Comparison of ENCODE assay signal across 8 cellular contexts in genomic region chr17:55717898-55718735, GRCh38. TPM values are rescaled to one million over a fixed set of nuclear protein-coding genes. Genes with fewer than 3 reads are reported as not detected.
DNase-seq lines count a peak whose midpoint lies in the region; ATAC-seq and TF ChIP-seq lines count a peak whose summit lies in the region.

No MANE protein-coding gene starts in this region.

- ATAC-seq in upper lobe of right lung (peak; percentile 75), HG03139 (IDR thresholded peaks at IDR 0.05; ENCODE audit: unreplicated experiment) (no peak)

- peak; percentile 70 for TF ChIP-seq CTCF in GM12865 (IDR thresholded peaks at IDR 0.05; ENCODE audit: insufficient read depth, low read depth, low read length, missing control alignments)
- TF ChIP-seq CTCF in osteocyte (IDR thresholded peaks at IDR 0.05): peak; percentile 84
- peak; percentile 86 for TF ChIP-seq CTCF in upper lobe of right lung (IDR thresholded peaks at IDR 0.05)

- DNase-seq in GM12865 (ENCODE audit: low read depth) (peak; percentile 80), HUDEP-2 (lab: John Stamatoyannopoulos, UW; ENCODE audit: unreplicated experiment in 76 of 76) (peak in 56 of 76 experiments; percentile 4 to 66 (median 31)), RPMI7951 (ENCODE audit: low read depth) (peak; percentile 60), foreskin melanocyte (peak; percentile 35), osteocyte (ENCODE audit: extremely low spot score, unreplicated experiment) (peak; percentile 88), upper lobe of right lung (peak; percentile 69)
- DNase-seq in activated T-helper 2 cell treated with anti-CD3 and anti-CD28 coated beads, Interferon-gamma antibody, Interleukin-2, Interleukin-4, amounts not matched to agents 10 μg/mL and 5 μg/mL and 100 μg/mL, durations not matched to agents 14 hours and 24 hours and 36 hours (ENCODE audit: low spot score): peak; percentile 40

- H3K27me3 ChIP-seq in upper lobe of right lung: peaks cover 6% of the 10 kb centered on the region

- H3K36me3 Mint-ChIP-seq in activated T-helper 2 cell treated with anti-CD3 and anti-CD28 coated beads, Interferon-gamma antibody, Interleukin-2, Interleukin-4, amounts not matched to agents 10 μg/mL and 5 μg/mL and 100 μg/mL, durations not matched to agents 14 hours and 24 hours and 36 hours (ENCODE audit: low read depth): no peaks in the 10 kb centered on the region
- H3K36me3 Mint-ChIP-seq in osteocyte (ENCODE audit: unreplicated experiment): peaks cover 2% of the 10 kb centered on the region

- H3K27me3 Mint-ChIP-seq in activated T-helper 2 cell treated with anti-CD3 and anti-CD28 coated beads, Interferon-gamma antibody, Interleukin-2, Interleukin-4, amounts not matched to agents 10 μg/mL and 5 μg/mL and 100 μg/mL, durations not matched to agents 14 hours and 24 hours and 36 hours (ENCODE audit: low read depth): peaks cover 26% of the 10 kb centered on the region
- H3K27me3 Mint-ChIP-seq in osteocyte (ENCODE audit: unreplicated experiment): no peaks in the 10 kb centered on the region

- H3K4me3 Mint-ChIP-seq in activated T-helper 2 cell treated with anti-CD3 and anti-CD28 coated beads, Interferon-gamma antibody, Interleukin-2, Interleukin-4, amounts not matched to agents 10 μg/mL and 5 μg/mL and 100 μg/mL, durations not matched to agents 14 hours and 24 hours and 36 hours (ENCODE audit: low read depth): no peak overlapping the region
- no peak overlapping the region for H3K4me3 Mint-ChIP-seq in osteocyte (ENCODE audit: unreplicated experiment)

- H3K9me3 Mint-ChIP-seq in activated T-helper 2 cell treated with anti-CD3 and anti-CD28 coated beads, Interferon-gamma antibody, Interleukin-2, Interleukin-4, amounts not matched to agents 10 μg/mL and 5 μg/mL and 100 μg/mL, durations not matched to agents 14 hours and 24 hours and 36 hours: no peaks in the 10 kb centered on the region
- no peaks in the 10 kb centered on the region for H3K9me3 Mint-ChIP-seq in osteocyte (ENCODE audit: unreplicated experiment)

- peaks cover 2% of the 10 kb centered on the region for H3K4me1 Mint-ChIP-seq in activated T-helper 2 cell treated with anti-CD3 and anti-CD28 coated beads, Interferon-gamma antibody, Interleukin-2, Interleukin-4, amounts not matched to agents 10 μg/mL and 5 μg/mL and 100 μg/mL, durations not matched to agents 14 hours and 24 hours and 36 hours (ENCODE audit: low read depth)
- H3K4me1 Mint-ChIP-seq in osteocyte (ENCODE audit: unreplicated experiment): peaks cover 18% of the 10 kb centered on the region

- no peak overlapping the region for H3K27ac Mint-ChIP-seq in activated T-helper 2 cell treated with anti-CD3 and anti-CD28 coated beads, Interferon-gamma antibody, Interleukin-2, Interleukin-4, amounts not matched to agents 10 μg/mL and 5 μg/mL and 100 μg/mL, durations not matched to agents 14 hours and 24 hours and 36 hours
- no peak overlapping the region for H3K27ac Mint-ChIP-seq in osteocyte (ENCODE audit: unreplicated experiment)

- intact Hi-C loops in activated T-helper 2 cell treated with anti-CD3 and anti-CD28 coated beads, Interferon-gamma antibody, Interleukin-2, Interleukin-4, amounts not matched to agents 10 μg/mL and 5 μg/mL and 100 μg/mL, durations not matched to agents 14 hours and 24 hours and 36 hours (cut with micrococcal nuclease): loop anchor here (2.0 kb wide), 1 partner anchor 191 kb away; no protein-coding TSS in a partner anchor
- intact Hi-C loops in upper lobe of right lung (cut with DNase I): loop anchor here (10.0 kb wide), 1 partner anchor 193 kb away; no protein-coding TSS in a partner anchor

- H3K4me1 ChIP-seq in upper lobe of right lung: no peaks in the 10 kb centered on the region

- peak overlapping the region; percentile 80 for H3K27ac ChIP-seq in upper lobe of right lung

- no peaks in the 10 kb centered on the region for H3K9me3 ChIP-seq in upper lobe of right lung

- H3K36me3 ChIP-seq in upper lobe of right lung: no peaks in the 10 kb centered on the region

- H3K4me3 ChIP-seq in GM12865 (ENCODE audit: low read depth, low read length): no peak overlapping the region
- no peak overlapping the region for H3K4me3 ChIP-seq in upper lobe of right lung

RNA-seq across cellular contexts. Expression of gene TMEM100, which starts 4.5 kb away (rescaled TPM):
- total RNA-seq in RPMI7951 (2014; rRNA removed; shearing (Covaris generic)): 1.7 and 2.1 TPM in 2 replicates
- not detected in 2 replicates for total RNA-seq in activated T-helper 2 cell treated with anti-CD3 and anti-CD28 coated beads, Interferon-gamma antibody, Interleukin-2, Interleukin-4, amounts not matched to agents 10 μg/mL and 5 μg/mL and 100 μg/mL, durations not matched to agents 14 hours and 24 hours and 36 hours
- total RNA-seq in osteocyte (3.3 and 3.4 TPM in 2 replicates), upper lobe of right lung (279 TPM)

RNA-seq across cellular contexts. Expression of gene PCTP, which starts 32.7 kb away (rescaled TPM):
- total RNA-seq in RPMI7951 (2014; rRNA removed; shearing (Covaris generic)): 16.9 and 18.7 TPM in 2 replicates
- total RNA-seq in activated T-helper 2 cell treated with anti-CD3 and anti-CD28 coated beads, Interferon-gamma antibody, Interleukin-2, Interleukin-4, amounts not matched to agents 10 μg/mL and 5 μg/mL and 100 μg/mL, durations not matched to agents 14 hours and 24 hours and 36 hours: 8.8 and 9.4 TPM in 2 replicates
- total RNA-seq in osteocyte: 7.7 and 8.4 TPM in 2 replicates
- total RNA-seq in upper lobe of right lung: 24.7 TPM

Comparison
In these comparisons a context has a peak if more than half of its experiments do, and no peak if none do; other contexts are left out.
1. DNase-seq: peak in every context shown above with its lines; median percentile 88 in osteocyte; 80 in GM12865; 69 in upper lobe of right lung; 60 in RPMI7951; 40 in activated T-helper 2 cell treated with anti-CD3 and anti-CD28 coated beads, Interferon-gamma antibody, Interleukin-2, Interleukin-4, amounts not matched to agents 10 μg/mL and 5 μg/mL and 100 μg/mL, durations not matched to agents 14 hours and 24 hours and 36 hours; 35 in foreskin melanocyte; 31 in HUDEP-2.
2. RNA of gene TMEM100, which starts 4.5 kb away (total RNA-seq): 279 TPM in upper lobe of right lung (single experiment); 3.3 to 3.4 TPM in osteocyte, 1.7 to 2.1 TPM in RPMI7951 and not detected in activated T-helper 2 cell treated with anti-CD3 and anti-CD28 coated beads, Interferon-gamma antibody, Interleukin-2, Interleukin-4, amounts not matched to agents 10 μg/mL and 5 μg/mL and 100 μg/mL, durations not matched to agents 14 hours and 24 hours and 36 hours; every median in the first group is over 10 times any median in the second.
3. Peak in every context shown above with its lines, with median percentiles within 50 percentile points of each other: CTCF ChIP-seq.